Comparison of ENCODE assay signal across 29 cellular contexts in the genomic region with DNA sequence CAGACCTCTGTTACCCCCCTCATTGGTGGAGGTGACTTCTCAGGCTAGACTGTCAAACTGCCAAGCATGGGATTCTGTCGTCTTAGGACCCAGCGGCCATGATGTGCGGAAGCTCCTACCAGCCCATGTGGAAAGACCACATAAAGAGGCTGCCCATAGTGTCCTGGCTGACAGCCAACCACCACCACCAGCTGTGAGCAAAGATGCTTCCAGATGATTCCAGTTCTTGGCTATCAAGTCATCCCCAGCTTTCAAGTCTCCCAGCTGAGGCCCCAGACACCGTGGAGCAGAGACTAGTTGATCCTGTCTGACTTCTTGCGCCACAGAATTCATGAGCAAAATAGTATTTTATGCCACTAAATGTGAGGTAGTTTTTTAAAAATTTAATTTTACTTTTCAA. TPM values are rescaled to one million over a fixed set of nuclear protein-coding genes. Genes with fewer than 3 reads are reported as not detected.
DNase-seq lines count a peak whose midpoint lies in the region; ATAC-seq, FAIRE-seq and TF ChIP-seq lines count a peak whose summit lies in the region.
"Had no signal": no experiment of that assay in that cellular context is flagged by ENCODE, and none has a peak within 500 bp of the region (broad histone marks: within the 10 kb centered on the region; RNA-seq: fewer than 3 reads in every experiment).

No MANE protein-coding gene starts in this region.

- H3K4me3 ChIP-seq in cardiac muscle cell: no peak overlapping the region
- H3K4me3 ChIP-seq in left ventricle myocardium inferior: no peak overlapping the region
- no peak overlapping the region for H3K4me3 ChIP-seq in astrocyte of the spinal cord (ENCODE audit: low read depth, low read length)
- no peak overlapping the region for H3K4me3 ChIP-seq in aorta (ENCODE audit: low read length in 2 of 2)
- H3K4me3 ChIP-seq: ascending aorta, skin epidermis, transverse colon had no signal

- peaks cover 55% of the 10 kb centered on the region for H3K27me3 Mint-ChIP-seq in HFFc6 (ENCODE audit: insufficient read depth)
- H3K27me3 Mint-ChIP-seq: CD4-positive, alpha-beta T cell had no signal

- H3K4me1 ChIP-seq in cardiac muscle cell (ENCODE audit: low read depth): peaks cover 31% of the 10 kb centered on the region
- peaks cover 27% of the 10 kb centered on the region for H3K4me1 ChIP-seq in left ventricle myocardium inferior
- H3K4me1 ChIP-seq in aorta (ENCODE audit: control insufficient read depth in 1 of 2, insufficient read depth in 2 of 2, low read length in 2 of 2): no peaks in the 10 kb centered on the region

- in situ Hi-C loops in astrocyte of the spinal cord (cut with HindIII; ENCODE audit: low sequenced_read_pairs): no loop called here

- no peak overlapping the region for H3K4me3 Mint-ChIP-seq in HFFc6
- H3K4me3 Mint-ChIP-seq: activated T-helper 17 cell treated with anti-CD3 and anti-CD28 coated beads, Interleukin-2, amount 50 U/mL, for 72 hours; CD4-positive, alpha-beta T cell had no signal

- no peaks in the 10 kb centered on the region for H3K4me1 Mint-ChIP-seq in HFFc6 (ENCODE audit: low read depth)
- H3K4me1 Mint-ChIP-seq: activated T-helper 17 cell treated with anti-CD3 and anti-CD28 coated beads, Interleukin-2, amount 50 U/mL, for 72 hours had no signal

- H3K27ac ChIP-seq in cardiac muscle cell: peak overlapping the region; percentile 73
- H3K27ac ChIP-seq in left ventricle myocardium inferior (replicated peaks): no peak overlapping the region
- H3K27ac ChIP-seq in aorta (ENCODE audit: low read depth in 1 of 2, low read length in 2 of 2): no peak overlapping the region
- H3K27ac ChIP-seq: ascending aorta, skin epidermis, transverse colon had no signal

- DNase-seq in cardiac muscle cell (ENCODE audit: low read depth in 1 of 2, low spot score in 1 of 2) (no peak), left ventricle myocardium inferior (no peak), NCI-H2029 treated with DMSO at 0.1 percent for 48 hours (lab: John Stamatoyannopoulos, UW) (peak; percentile 6), astrocyte of the spinal cord (ENCODE audit: low read depth, low spot score) (peak; percentile 16), aorta (peak; percentile 24 to 37), frontal cortex (ENCODE audit: low spot score in 2 of 2) (no peak), HFFc6 (no peak)
- DNase-seq: activated CD4-positive, alpha-beta T cell treated with anti-CD3 and anti-CD28 coated beads, Interleukin-2, amount 50 U/mL, for 4 hours; activated CD4-positive, CD25-positive, alpha-beta regulatory T cell; activated CD8-positive, alpha-beta memory T cell treated with anti-CD3 and anti-CD28 coated beads, Interleukin-2, amount 50 U/mL, for 48 hours; CD4-positive, alpha-beta T cell; DND-41; Kasumi-1; left colon; mesendoderm; NCI-H1048; NCI-H2081; NCI-H748 treated with DMSO at 0.1 percent for 48 hours; nucleus accumbens; T1000; transverse colon had no signal

- H3K36me3 ChIP-seq in cardiac muscle cell (no peaks in the 10 kb centered on the region), left ventricle myocardium inferior (no peaks in the 10 kb centered on the region), aorta (ENCODE audit: control insufficient read depth in 1 of 2, insufficient read depth in 2 of 2, low read length in 1 of 2) (no peaks in the 10 kb centered on the region)
- H3K36me3 ChIP-seq: ascending aorta, transverse colon had no signal

- no peaks in the 10 kb centered on the region for H3K9me3 ChIP-seq in cardiac muscle cell (ENCODE audit: low read depth)
- no peaks in the 10 kb centered on the region for H3K9me3 ChIP-seq in left ventricle myocardium inferior (replicated peaks)
- no peaks in the 10 kb centered on the region for H3K9me3 ChIP-seq in aorta (ENCODE audit: control insufficient read depth, low read length)
- H3K9me3 ChIP-seq: ascending aorta, transverse colon had no signal

- H3K27me3 ChIP-seq in cardiac muscle cell (no peaks in the 10 kb centered on the region), left ventricle myocardium inferior (ENCODE audit: low read depth) (no peaks in the 10 kb centered on the region), aorta (ENCODE audit: control insufficient read depth in 1 of 2, insufficient read depth in 2 of 2, low read length in 1 of 2) (no peaks in the 10 kb centered on the region)

- H3K27ac Mint-ChIP-seq in HFFc6: no peak overlapping the region
- H3K27ac Mint-ChIP-seq: activated naive CD4-positive, alpha-beta T cell treated with anti-CD3 and anti-CD28 coated beads, Interleukin-2, amount 50 U/mL, for 72 hours; activated T-helper 17 cell treated with anti-CD3 and anti-CD28 coated beads, Interleukin-2, amount 50 U/mL, for 72 hours; CD4-positive, alpha-beta T cell had no signal

- FAIRE-seq in frontal cortex (lab: Jason Lieb, UNC): no peak
- FAIRE-seq: GM12891, H54 had no signal

- no peaks in the 10 kb centered on the region for H3K9me3 Mint-ChIP-seq in HFFc6
- H3K9me3 Mint-ChIP-seq: activated naive CD4-positive, alpha-beta T cell treated with anti-CD3 and anti-CD28 coated beads, Interleukin-2, amount 50 U/mL, for 72 hours; activated T-helper 17 cell treated with anti-CD3 and anti-CD28 coated beads, Interleukin-2, amount 50 U/mL, for 72 hours; CD4-positive, alpha-beta T cell had no signal

- intact Hi-C loops in left ventricle myocardium inferior (cut with micrococcal nuclease) (no loop called here), aorta (cut with DNase I) (no loop called here)

- no peak for ATAC-seq in aorta (ENCODE audit: low FRiP score)
- no peak for ATAC-seq in GM21576 (IDR thresholded peaks at IDR 0.05; ENCODE audit: unreplicated experiment)
- ATAC-seq: activated naive CD4-positive, alpha-beta T cell treated with anti-CD3 and anti-CD28 coated beads, Interleukin-2, amount 50 U/mL, for 72 hours; activated T-helper 17 cell treated with anti-CD3 and anti-CD28 coated beads, Interleukin-2, amount 50 U/mL, for 72 hours; left colon had no signal

- no peaks in the 10 kb centered on the region for H3K36me3 Mint-ChIP-seq in HFFc6 (ENCODE audit: low read depth)
- H3K36me3 Mint-ChIP-seq: activated naive CD4-positive, alpha-beta T cell treated with anti-CD3 and anti-CD28 coated beads, Interleukin-2, amount 50 U/mL, for 72 hours had no signal

- 89 to 91% methylated on average over 5 of the region's 5 CpGs for WGBS in aorta, 2 donors

- no peak for TF ChIP-seq CTCF in cardiac muscle cell (IDR thresholded peaks at IDR 0.05; ENCODE audit: low read depth, low read length)
- TF ChIP-seq CTCF in left ventricle myocardium inferior (IDR thresholded peaks at IDR 0.05; ENCODE audit: borderline replicate concordance): no peak
- no peak for TF ChIP-seq CTCF in astrocyte of the spinal cord (IDR thresholded peaks at IDR 0.05; ENCODE audit: low read depth, low read length)
- TF ChIP-seq CTCF in HFFc6 (IDR thresholded peaks at IDR 0.05): no peak

RNA-seq across cellular contexts. Expression of a gene that starts 32.9 kb away (rescaled TPM):
- total RNA-seq in cardiac muscle cell: 1.8 and 6.9 TPM in 2 replicates
- polyA plus RNA-seq in cardiac muscle cell: 2.1 and 8.7 TPM in 2 replicates
- total RNA-seq in left ventricle myocardium inferior: 0.14 TPM
- 10 to 100 TPM in 1 of 2 donors, 1 to 10 TPM in 1; 5.4 to 18.7 TPM for total RNA-seq in aorta
- 1 to 10 TPM in 1 of 2 donors, under 1 TPM in 1; 0.88 to 1.5 TPM for polyA plus RNA-seq in aorta
- total RNA-seq in frontal cortex: 26.1 TPM
- not detected for total RNA-seq in HFFc6 (2021; fragmentation: NEBNext Ultra II Directional; extraction: Animal tissue kit (Norgen Biotek cat#: 25700))
- total RNA-seq: activated T-helper 17 cell treated with anti-CD3 and anti-CD28 coated beads, Interleukin-2, amount 50 U/mL, for 72 hours; CD4-positive, alpha-beta T cell; myocyte had no signal

Comparison
In these comparisons a context has a peak if more than half of its experiments do, and no peak if none do; other contexts are left out.
1. DNase-seq: peak in NCI-H2029 treated with DMSO at 0.1 percent for 48 hours (single experiment), astrocyte of the spinal cord (single experiment) and aorta (2 of 2); none in cardiac muscle cell (0 of 2), left ventricle myocardium inferior (single experiment), frontal cortex (0 of 2) and HFFc6 (single experiment).